ENCODE assay signal across 24 cellular contexts in genomic region chr2:81852651-81853050, GRCh38.
"Had no signal": no experiment of that assay in that cellular context is flagged by ENCODE, and none has a peak within 500 bp of the region (broad histone marks: within the 10 kb centered on the region; RNA-seq: fewer than 3 reads in every experiment).

No MANE protein-coding gene starts in this region.

- H3K36me3 ChIP-seq: stomach, suprapubic skin, thoracic aorta, thyroid gland, tibial artery, tibial nerve, transverse colon, upper lobe of left lung, upper lobe of right lung, uterus, vagina had no signal

- H3K27me3 ChIP-seq: stomach, suprapubic skin, testis, thyroid gland, tibial artery, tibial nerve, transverse colon, upper lobe of left lung, upper lobe of right lung, uterus, vagina had no signal

- H3K9me3 ChIP-seq: stomach, suprapubic skin, testis, thoracic aorta, thyroid gland, tibial artery, tibial nerve, transverse colon, upper lobe of left lung, upper lobe of right lung, uterus, vagina had no signal

- DNase-seq: stimulated activated CD4-positive, alpha-beta T cell treated with anti-CD3 and anti-CD28 coated beads, Interleukin-2, amount 100 ng/mL, for 48 hours; stimulated activated CD4-positive, alpha-beta T cell treated with anti-CD3 and anti-CD28 coated beads, Interleukin-4, amount 100 ng/mL, for 1 hour; stimulated activated CD4-positive, alpha-beta T cell treated with anti-CD3 and anti-CD28 coated beads, Interleukin-4, amount 100 ng/mL, for 24 hours; stimulated activated CD4-positive, alpha-beta T cell treated with anti-CD3 and anti-CD28 coated beads, Interleukin-4, amount 100 ng/mL, for 4 hours; stimulated activated CD8-positive, alpha-beta memory T cell treated with anti-CD3 and anti-CD28 coated beads, Interleukin-4, amount 100 ng/mL, for 48 hours; stimulated activated naive B cell treated with anti-CD40 and anti-IgM and Interleukin-4, amounts not matched to agents 10 μg/mL and 1 μg/mL and 100 μg/mL, for 72 hours; stimulated activated naive CD4-positive, alpha-beta T cell; stimulated activated naive CD4-positive, alpha-beta T cell treated with Interleukin-2 at 50 U/mL for 16 hours; stimulated activated naive CD8-positive, alpha-beta T cell treated with anti-CD3 and anti-CD28 coated beads, Interleukin-15, amount 100 ng/mL, for 72 hours; stimulated activated naive CD8-positive, alpha-beta T cell treated with anti-CD3 and anti-CD28 coated beads, Interleukin-15, Interleukin-2, amounts not matched to agents 100 U/mL and 50 U/mL, for 24 hours; stomach; substantia nigra; testis; thyroid gland; tibial artery; transverse colon; trophoblast cell; upper lobe of left lung; upper lobe of right lung; uterus had no signal

- H3K27ac ChIP-seq: stomach, suprapubic skin, testis, thoracic aorta, thyroid gland, tibial artery, tibial nerve, transverse colon, upper lobe of left lung, upper lobe of right lung, uterus, vagina had no signal

- H3K4me3 ChIP-seq: stomach, suprapubic skin, testis, thoracic aorta, thyroid gland, tibial artery, tibial nerve, transverse colon, upper lobe of left lung, upper lobe of right lung, uterus, vagina had no signal
